8 cellular contexts compared by ENCODE assay signal in genomic region chr10:110566472-110567200, GRCh38. TPM values are rescaled to one million over a fixed set of nuclear protein-coding genes. Genes with fewer than 3 reads are reported as not detected.
DNase-seq lines count a peak whose midpoint lies in the region; ATAC-seq and TF ChIP-seq lines count a peak whose summit lies in the region.

No MANE protein-coding gene starts in this region.

- no peak for ATAC-seq in natural killer cell treated with Interleukin-12 subunit alpha and Interleukin-12 subunit beta and Interleukin-15 and Interleukin-18, amount 100 ng/mL, for 72 hours

- CTCF ChIA-PET in Calu3 (lab: Charles Lee) = no interaction called here

- peak overlapping the region; percentile 95 for H3K4me3 ChIP-seq in MG63
- peak overlapping the region; percentile 100 for H3K4me3 ChIP-seq in coronary artery

- H3K4me3 Mint-ChIP-seq in Calu3 (ENCODE audit: low read depth, unreplicated experiment) = peak overlapping the region; percentile 88
- peak overlapping the region; percentile 95 for H3K4me3 Mint-ChIP-seq in natural killer cell treated with Interleukin-12 subunit alpha and Interleukin-12 subunit beta and Interleukin-15 and Interleukin-18, amount 100 ng/mL, for 72 hours

- DNase-seq in Calu3 (no peak), MG63 (no peak), coronary artery (ENCODE audit: low spot score) (no peak), KG1 (lab: John Stamatoyannopoulos, UW) (no peak), NCI-H1105 (lab: John Stamatoyannopoulos, UW) (no peak), C1 segment of cervical spinal cord (lab: John Stamatoyannopoulos, UW) (no peak)
- DNase-seq in natural killer cell treated with Interleukin-12 subunit alpha and Interleukin-12 subunit beta and Interleukin-15 and Interleukin-18, amount 100 ng/mL, for 72 hours (ENCODE audit: low spot score) = no peak
- no peak for DNase-seq in stimulated activated CD4-positive, alpha-beta T cell treated with anti-CD3 and anti-CD28 coated beads, Interleukin-12 subunit alpha, Interleukin-12 subunit beta, amount 100 ng/mL, for 4 hours

- peaks cover 15% of the 10 kb centered on the region for H3K4me1 Mint-ChIP-seq in Calu3 (ENCODE audit: low read depth, unreplicated experiment)
- H3K4me1 Mint-ChIP-seq in natural killer cell treated with Interleukin-12 subunit alpha and Interleukin-12 subunit beta and Interleukin-15 and Interleukin-18, amount 100 ng/mL, for 72 hours (ENCODE audit: low read depth in 2 of 2) = peaks cover 22 to 29% of the 10 kb centered on the region in 2 donors

- intact Hi-C loops in Calu3 (cut with micrococcal nuclease; ENCODE audit: unreplicated experiment) = no loop called here

- H3K9me3 Mint-ChIP-seq in Calu3 (ENCODE audit: low read depth, unreplicated experiment) = no peaks in the 10 kb centered on the region
- no peaks in the 10 kb centered on the region for H3K9me3 Mint-ChIP-seq in natural killer cell treated with Interleukin-12 subunit alpha and Interleukin-12 subunit beta and Interleukin-15 and Interleukin-18, amount 100 ng/mL, for 72 hours

- H3K36me3 Mint-ChIP-seq in Calu3 (ENCODE audit: insufficient read depth, unreplicated experiment) = peaks cover 25% of the 10 kb centered on the region
- peaks cover 10% of the 10 kb centered on the region for H3K36me3 Mint-ChIP-seq in natural killer cell treated with Interleukin-12 subunit alpha and Interleukin-12 subunit beta and Interleukin-15 and Interleukin-18, amount 100 ng/mL, for 72 hours

- H3K27ac ChIP-seq in coronary artery = peak overlapping the region; percentile 89 to 94

- TF ChIP-seq CTCF in Calu3 (IDR thresholded peaks at IDR 0.05; ENCODE audit: unreplicated experiment) (no peak), coronary artery (IDR thresholded peaks at IDR 0.05) (no peak)

- H3K27me3 Mint-ChIP-seq in Calu3 (ENCODE audit: unreplicated experiment) = no peaks in the 10 kb centered on the region
- peaks cover 16 to 23% of the 10 kb centered on the region in 2 donors for H3K27me3 Mint-ChIP-seq in natural killer cell treated with Interleukin-12 subunit alpha and Interleukin-12 subunit beta and Interleukin-15 and Interleukin-18, amount 100 ng/mL, for 72 hours

- H3K27ac Mint-ChIP-seq in Calu3 (ENCODE audit: unreplicated experiment) = peak overlapping the region; percentile 97
- peak overlapping the region; percentile 91 to 98 for H3K27ac Mint-ChIP-seq in natural killer cell treated with Interleukin-12 subunit alpha and Interleukin-12 subunit beta and Interleukin-15 and Interleukin-18, amount 100 ng/mL, for 72 hours

- H3K9me3 ChIP-seq in MG63 = no peaks in the 10 kb centered on the region

- TSS peak; percentile 97 for BruUV-seq in Calu3 (replicated peaks; lab: Mats Ljungman, UMichigan)

- H3K36me3 ChIP-seq in MG63 = peaks cover 20% of the 10 kb centered on the region

- H3K27me3 ChIP-seq in MG63 = no peaks in the 10 kb centered on the region

RNA-seq across cellular contexts. Expression of gene SMC3, which starts 0.9 kb away (rescaled TPM):
- total RNA-seq in Calu3 (2022) = 26.3 and 31.3 TPM in 2 replicates
- total RNA-seq in MG63 (2014; rRNA removed; shearing (Covaris generic); ENCODE audit: low replicate concordance) = 25.4 and 43.4 TPM in 2 replicates
- total RNA-seq in natural killer cell treated with Interleukin-12 subunit alpha and Interleukin-12 subunit beta and Interleukin-15 and Interleukin-18, amount 100 ng/mL, for 72 hours = 10 to 100 TPM; 55.2 to 56.6 TPM
